Comparison of ENCODE assay signal across 33 cellular contexts in the genomic region with DNA sequence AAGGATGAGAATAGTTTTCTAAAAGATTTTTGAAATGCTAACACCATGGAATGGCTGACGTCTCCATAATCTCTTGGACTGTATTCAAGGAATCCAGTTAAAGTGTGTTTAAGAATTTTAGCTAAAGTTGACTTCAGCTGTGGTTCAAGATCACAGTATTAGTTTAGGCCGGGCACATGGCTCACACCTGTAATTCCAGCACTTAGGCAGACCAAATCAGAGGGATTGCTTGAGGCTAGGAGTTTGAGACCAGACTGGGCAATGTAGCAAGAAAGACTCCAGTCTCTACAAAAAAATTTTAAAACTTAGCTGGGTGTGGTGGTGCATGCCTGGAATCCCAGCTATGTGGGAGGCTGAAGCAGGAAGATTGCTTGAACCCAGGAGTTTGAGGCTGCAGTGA.
"Had no signal": no experiment of that assay in that cellular context is flagged by ENCODE, and none has a peak within 500 bp of the region (broad histone marks: within the 10 kb centered on the region; RNA-seq: fewer than 3 reads in every experiment).

No MANE protein-coding gene starts in this region.

- H3K4me3 ChIP-seq: ascending aorta, breast epithelium, cardiac muscle cell, coronary artery, dorsolateral prefrontal cortex, gastroesophageal sphincter, heart right ventricle had no signal

- H3K27me3 Mint-ChIP-seq: activated B cell treated with CpG ODN at 0.5 μM for 24 hours; activated naive CD4-positive, alpha-beta T cell treated with anti-CD3 and anti-CD28 coated beads, Interleukin-2, amount 10 ng/mL, durations not matched to agents 7 days and 5 days; activated naive CD8-positive, alpha-beta T cell treated with anti-CD3 and anti-CD28 coated beads, Interleukin-2, amount 10 ng/mL, durations not matched to agents 7 days and 5 days; activated T-cell treated with anti-CD3 and anti-CD28 coated beads, Interleukin-2, amount 50 U/mL, for 24 hours; brain; dendritic cell treated with granulocyte-macrophage colony-stimulating factor and Interleukin-4, amounts not matched to agents 40 ng/mL and 50 ng/mL, for 4 days had no signal

- H3K4me3 Mint-ChIP-seq: activated B cell treated with CpG ODN at 0.5 μM for 24 hours; activated CD4-positive, alpha-beta memory T cell treated with anti-CD3 and anti-CD28 coated beads for 36 hours; activated CD4-positive, alpha-beta T cell treated with anti-CD3 and anti-CD28 coated beads, Interleukin-2, amount 10 ng/mL, durations not matched to agents 24 days and 14 days; activated naive CD4-positive, alpha-beta T cell treated with anti-CD3 and anti-CD28 coated beads, Interleukin-2, amount 10 ng/mL, durations not matched to agents 7 days and 5 days; activated naive CD8-positive, alpha-beta T cell treated with anti-CD3 and anti-CD28 coated beads, Interleukin-2, amount 10 ng/mL, durations not matched to agents 7 days and 5 days; activated T-cell treated with anti-CD3 and anti-CD28 coated beads, Interleukin-2, amount 50 U/mL, for 24 hours; activated T-cell treated with anti-CD3 and anti-CD28 coated beads, Interleukin-2, amount 50 U/mL, for 72 hours; brain; dendritic cell treated with granulocyte-macrophage colony-stimulating factor and Interleukin-4, amounts not matched to agents 40 ng/mL and 50 ng/mL, for 4 days; endodermal cell; T-helper 17 cell; T-helper 2 cell treated with Interferon-gamma antibody and Interleukin-4, amounts not matched to agents 5 μg/mL and 100 μg/mL, for 36 hours had no signal

- H3K9me3 Mint-ChIP-seq: activated B cell treated with CpG ODN at 0.5 μM for 24 hours; activated CD4-positive, alpha-beta memory T cell treated with anti-CD3 and anti-CD28 coated beads for 36 hours; activated CD4-positive, alpha-beta T cell treated with anti-CD3 and anti-CD28 coated beads, Interleukin-2, amount 10 ng/mL, durations not matched to agents 24 days and 14 days; activated naive CD4-positive, alpha-beta T cell treated with anti-CD3 and anti-CD28 coated beads, Interleukin-2, amount 10 ng/mL, durations not matched to agents 7 days and 5 days; activated naive CD8-positive, alpha-beta T cell treated with anti-CD3 and anti-CD28 coated beads, Interleukin-2, amount 10 ng/mL, durations not matched to agents 7 days and 5 days; activated T-cell treated with anti-CD3 and anti-CD28 coated beads, Interleukin-2, amount 50 U/mL, for 24 hours; dendritic cell treated with granulocyte-macrophage colony-stimulating factor and Interleukin-4, amounts not matched to agents 40 ng/mL and 50 ng/mL, for 4 days; T-helper 2 cell treated with Interferon-gamma antibody and Interleukin-4, amounts not matched to agents 5 μg/mL and 100 μg/mL, for 36 hours had no signal

- H3K27ac Mint-ChIP-seq: activated B cell treated with CpG ODN at 0.5 μM for 24 hours; activated CD4-positive, alpha-beta memory T cell treated with anti-CD3 and anti-CD28 coated beads for 36 hours; activated CD4-positive, alpha-beta T cell treated with anti-CD3 and anti-CD28 coated beads, Interleukin-2, amount 10 ng/mL, durations not matched to agents 24 days and 14 days; activated naive CD4-positive, alpha-beta T cell treated with anti-CD3 and anti-CD28 coated beads, Interleukin-2, amount 10 ng/mL, durations not matched to agents 7 days and 5 days; activated naive CD4-positive, alpha-beta T cell treated with anti-CD3 and anti-CD28 coated beads, Interleukin-2, amount 50 U/mL, for 72 hours; activated naive CD8-positive, alpha-beta T cell treated with anti-CD3 and anti-CD28 coated beads, Interleukin-2, amount 10 ng/mL, durations not matched to agents 7 days and 5 days; activated T-cell treated with anti-CD3 and anti-CD28 coated beads, Interleukin-2, amount 50 U/mL, for 24 hours; activated T-cell treated with anti-CD3 and anti-CD28 coated beads, Interleukin-2, amount 50 U/mL, for 72 hours; brain; dendritic cell treated with granulocyte-macrophage colony-stimulating factor and Interleukin-4, amounts not matched to agents 40 ng/mL and 50 ng/mL, for 4 days; endodermal cell; T-helper 17 cell; T-helper 2 cell treated with Interferon-gamma antibody and Interleukin-4, amounts not matched to agents 5 μg/mL and 100 μg/mL, for 36 hours had no signal

- H3K36me3 Mint-ChIP-seq: activated CD4-positive, alpha-beta memory T cell treated with anti-CD3 and anti-CD28 coated beads for 36 hours; activated naive CD4-positive, alpha-beta T cell treated with anti-CD3 and anti-CD28 coated beads, Interleukin-2, amount 10 ng/mL, durations not matched to agents 7 days and 5 days; activated naive CD4-positive, alpha-beta T cell treated with anti-CD3 and anti-CD28 coated beads, Interleukin-2, amount 50 U/mL, for 72 hours had no signal

- DNase-seq: activated B cell treated with CpG ODN at 0.5 μM for 24 hours; activated CD4-positive, alpha-beta memory T cell treated with anti-CD3 and anti-CD28 coated beads for 36 hours; activated CD4-positive, alpha-beta T cell treated with anti-CD3 and anti-CD28 coated beads, Interleukin-2, amount 10 ng/mL, durations not matched to agents 24 days and 14 days; activated CD8-positive, alpha-beta memory T cell treated with anti-CD3 and anti-CD28 coated beads, Interleukin-2, amount 50 U/mL, for 48 hours; activated gamma-delta T cell; activated naive CD4-positive, alpha-beta T cell; activated naive CD4-positive, alpha-beta T cell treated with anti-CD3 and anti-CD28 coated beads, Interleukin-2, amount 10 ng/mL, durations not matched to agents 7 days and 5 days; activated naive CD8-positive, alpha-beta T cell treated with anti-CD3 and anti-CD28 coated beads, Interleukin-2, amount 10 ng/mL, durations not matched to agents 7 days and 5 days; activated T-cell treated with anti-CD3 and anti-CD28 coated beads for 4 hours; activated T-cell treated with anti-CD3 and anti-CD28 coated beads, Interleukin-2, amount 50 U/mL, for 24 hours; activated T-cell treated with anti-CD3 and anti-CD28 coated beads, Interleukin-2, amount 50 U/mL, for 72 hours; central memory CD4-positive, alpha-beta T cell; cerebellar nuclear complex; dorsolateral prefrontal cortex; effector memory CD4-positive, alpha-beta T cell; endodermal cell; foreskin melanocyte; heart right ventricle; T-helper 1 cell; T-helper 17 cell; T1000; WERI-Rb-1 had no signal

- ATAC-seq: activated CD4-positive, CD25-positive, alpha-beta regulatory T cell treated with anti-CD3 and anti-CD28 coated beads, Interleukin-2, amount 50 U/mL, for 24 hours; activated naive CD4-positive, alpha-beta T cell treated with anti-CD3 and anti-CD28 coated beads, Interleukin-2, amount 50 U/mL, for 72 hours; activated T-cell treated with anti-CD3 and anti-CD28 coated beads, Interleukin-2, amount 50 U/mL, for 72 hours; esophagus mucosa; gastroesophageal sphincter; heart right ventricle; T-helper 17 cell had no signal

- H3K4me1 Mint-ChIP-seq: activated B cell treated with CpG ODN at 0.5 μM for 24 hours; activated CD4-positive, alpha-beta T cell treated with anti-CD3 and anti-CD28 coated beads, Interleukin-2, amount 10 ng/mL, durations not matched to agents 24 days and 14 days; activated naive CD4-positive, alpha-beta T cell treated with anti-CD3 and anti-CD28 coated beads, Interleukin-2, amount 10 ng/mL, durations not matched to agents 7 days and 5 days; activated naive CD8-positive, alpha-beta T cell treated with anti-CD3 and anti-CD28 coated beads, Interleukin-2, amount 10 ng/mL, durations not matched to agents 7 days and 5 days; endodermal cell; T-helper 17 cell had no signal
